ENCODE assay signal across 8 cellular contexts in the genomic region with DNA sequence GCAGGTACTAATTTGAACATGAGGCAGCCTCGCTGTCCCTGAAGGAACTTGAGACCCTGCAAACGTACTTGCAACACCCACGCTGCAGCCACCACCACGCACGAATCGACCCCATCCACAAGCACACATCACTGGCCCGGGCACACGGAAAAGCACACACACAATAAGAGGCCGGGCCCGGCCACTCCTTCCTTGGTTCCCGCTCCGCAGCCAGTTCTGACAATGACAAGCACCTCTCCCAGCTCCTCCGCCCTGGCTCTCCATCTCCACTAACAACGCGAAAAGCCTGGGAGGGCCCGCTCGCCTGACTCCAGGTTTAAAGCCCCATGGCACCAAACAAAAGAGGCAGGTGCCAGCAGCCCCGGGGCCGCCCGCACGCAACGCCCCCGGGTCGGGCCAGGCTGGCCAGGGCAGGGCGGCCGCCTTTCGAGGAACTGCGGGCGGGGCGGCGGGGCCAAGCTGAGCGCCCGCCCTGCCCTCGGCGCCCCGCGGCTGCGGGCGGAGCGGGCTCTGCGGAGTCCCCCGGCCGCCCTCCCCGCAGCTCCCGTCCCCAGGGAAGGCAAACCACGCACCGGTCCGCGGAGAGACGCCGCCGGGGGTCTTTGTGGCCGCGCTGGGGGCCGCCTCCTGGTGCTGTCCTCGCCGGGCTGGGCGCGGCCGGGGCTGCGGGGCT. TPM values are rescaled to one million over a fixed set of nuclear protein-coding genes. Genes with fewer than 3 reads are reported as not detected.
DNase-seq lines count a peak whose midpoint lies in the region; ATAC-seq and TF ChIP-seq lines count a peak whose summit lies in the region.

No MANE protein-coding gene starts in this region.

- in situ Hi-C loops in brain microvascular endothelial cell (cut with HindIII; ENCODE audit: low pct_ligation_motif_present, low sequenced_read_pairs) = no loop called here

- no peaks in the 10 kb centered on the region for H3K36me3 ChIP-seq in brain microvascular endothelial cell (replicated peaks)

- TF ChIP-seq CTCF in brain microvascular endothelial cell (IDR thresholded peaks at IDR 0.05; ENCODE audit: low read depth, low read length, missing control alignments) (no peak), type B pancreatic cell (conservative IDR thresholded peaks at IDR 0.05) (no peak)

- peak overlapping the region; percentile 50 for H3K4me3 ChIP-seq in brain microvascular endothelial cell (ENCODE audit: low read depth, low read length)

- H3K4me3 Mint-ChIP-seq in type B pancreatic cell = peak overlapping the region; percentile 92

- ATAC-seq in activated CD4-positive, CD25-positive, alpha-beta regulatory T cell treated with anti-CD3 and anti-CD28 coated beads, Interleukin-2, amount 50 U/mL, for 24 hours = no peak
- ATAC-seq in GM21381 (IDR thresholded peaks at IDR 0.05; ENCODE audit: unreplicated experiment) = no peak

- H3K4me1 Mint-ChIP-seq in type B pancreatic cell (ENCODE audit: unreplicated experiment) = peaks cover 15% of the 10 kb centered on the region

- peak overlapping the region; percentile 19 for H3K27ac Mint-ChIP-seq in type B pancreatic cell

- DNase-seq in NCI-H2107 treated with DMSO at 0.1 percent for 48 hours (lab: John Stamatoyannopoulos, UW; ENCODE audit: unreplicated experiment) = peak; percentile 18
- DNase-seq in NCI-H2107 (lab: John Stamatoyannopoulos, UW) = no peak
- no peak for DNase-seq in brain microvascular endothelial cell
- DNase-seq in left kidney (ENCODE audit: low read depth, low spot score) = peak; percentile 73
- DNase-seq in type B pancreatic cell (ENCODE audit: extremely low spot score, unreplicated experiment) = peak; percentile 68
- no peak for DNase-seq in central memory CD4-positive, alpha-beta T cell

- peak overlapping the region; percentile 19 for H3K27ac ChIP-seq in brain microvascular endothelial cell

- H3K36me3 Mint-ChIP-seq in type B pancreatic cell = no peaks in the 10 kb centered on the region

- H3K27me3 Mint-ChIP-seq in type B pancreatic cell = peaks cover 83% of the 10 kb centered on the region

- H3K9me3 Mint-ChIP-seq in type B pancreatic cell = no peaks in the 10 kb centered on the region

- H3K27me3 ChIP-seq in brain microvascular endothelial cell (replicated peaks) = no peaks in the 10 kb centered on the region

RNA-seq across cellular contexts. Expression of a gene that starts 0.5 kb away (rescaled TPM):
- 11.4 and 47.1 TPM in 2 replicates for total RNA-seq in type B pancreatic cell (ENCODE audit: low replicate concordance)

Comparison
In these comparisons a context has a peak if more than half of its experiments do, and no peak if none do; other contexts are left out.
1. DNase-seq: peak in NCI-H2107 treated with DMSO at 0.1 percent for 48 hours (single experiment), left kidney (single experiment) and type B pancreatic cell (single experiment); none in NCI-H2107 (single experiment), brain microvascular endothelial cell (single experiment) and central memory CD4-positive, alpha-beta T cell (single experiment).